ENCODE assay signal across 11 cellular contexts in genomic region chr9:37840560-37841194, GRCh38. TPM values are rescaled to one million over a fixed set of nuclear protein-coding genes. Genes with fewer than 3 reads are reported as not detected.
DNase-seq lines count a peak whose midpoint lies in the region; FAIRE-seq and TF ChIP-seq lines count a peak whose summit lies in the region.
"Had no signal": no experiment of that assay in that cellular context is flagged by ENCODE, and none has a peak within 500 bp of the region (broad histone marks: within the 10 kb centered on the region; RNA-seq: fewer than 3 reads in every experiment).

No MANE protein-coding gene starts in this region.

- 93 to 96% (median 95%) methylated on average over 4 of the region's 4 CpGs for WGBS in small intestine, 3 donors

- H3K9me3 ChIP-seq in small intestine (ENCODE audit: control insufficient read depth, low read depth), result no peaks in the 10 kb centered on the region
- H3K9me3 ChIP-seq: prostate gland, stomach had no signal

- H3K4me3 ChIP-seq in fibroblast of villous mesenchyme (ENCODE audit: low read depth, low read length) (no peak overlapping the region), small intestine (ENCODE audit: low read depth in 1 of 2, low read length in 2 of 2) (no peak overlapping the region)
- H3K4me3 ChIP-seq: prostate gland, stomach had no signal

- H3K27me3 ChIP-seq in small intestine (ENCODE audit: control insufficient read depth in 2 of 2, insufficient read depth in 2 of 2, low read length in 2 of 2), result no peaks in the 10 kb centered on the region
- H3K27me3 ChIP-seq: stomach had no signal

- peak; percentile 2 for DNase-seq in stimulated activated naive CD4-positive, alpha-beta T cell treated with Interleukin-2 at 50 U/mL for 16 hours (lab: John Stamatoyannopoulos, UW)
- DNase-seq in stimulated activated naive CD4-positive, alpha-beta T cell (lab: John Stamatoyannopoulos, UW), result no peak
- peak; percentile 1 for DNase-seq in T1000 (lab: John Stamatoyannopoulos, UW)
- peak; percentile 61 for DNase-seq in fibroblast of villous mesenchyme (ENCODE audit: low read depth)
- peak; percentile 18 for DNase-seq in urothelium cell line (ENCODE audit: low spot score)
- DNase-seq in NCI-H146 treated with DMSO at 0.1 percent for 48 hours (lab: John Stamatoyannopoulos, UW; ENCODE audit: unreplicated experiment), result no peak
- DNase-seq in small intestine, result no peak
- DNase-seq in NCI-H1048 (lab: John Stamatoyannopoulos, UW), result no peak
- DNase-seq: activated CD8-positive, alpha-beta memory T cell treated with anti-CD3 and anti-CD28 coated beads for 24 hours; stomach had no signal

- no peaks in the 10 kb centered on the region for H3K4me1 ChIP-seq in small intestine (ENCODE audit: control insufficient read depth in 2 of 2, insufficient read depth in 1 of 2, low read depth in 1 of 2, low read length in 1 of 2)
- H3K4me1 ChIP-seq: prostate gland, stomach had no signal

- H3K36me3 ChIP-seq in small intestine (ENCODE audit: control insufficient read depth in 2 of 2, insufficient read depth in 2 of 2, low read length in 2 of 2), result no peaks in the 10 kb centered on the region
- H3K36me3 ChIP-seq: prostate gland had no signal

- no peak for TF ChIP-seq CTCF in fibroblast of villous mesenchyme (IDR thresholded peaks at IDR 0.05; ENCODE audit: insufficient read depth, low read depth, low read length)

- H3K27ac ChIP-seq in small intestine (ENCODE audit: low read depth in 1 of 2, low read length in 1 of 2), result no peak overlapping the region
- H3K27ac ChIP-seq: prostate gland, stomach had no signal

- FAIRE-seq in urothelium cell line (lab: Jason Lieb, UNC) (peak; percentile 17), small intestine (lab: Jason Lieb, UNC) (no peak)

RNA-seq across cellular contexts. Expression of gene DCAF10, which starts 40.1 kb away (rescaled TPM):
- total RNA-seq in fibroblast of villous mesenchyme, result 22.2 and 24.2 TPM in 2 replicates
- polyA plus RNA-seq in small intestine, result 1 to 10 TPM; 5.6 to 9.2 (median 5.7) TPM

RNA-seq across cellular contexts. Expression of gene EXOSC3, which starts 55.8 kb away (rescaled TPM):
- total RNA-seq in fibroblast of villous mesenchyme, result 28.3 and 30.2 TPM in 2 replicates
- polyA plus RNA-seq in small intestine, result 10 to 100 TPM; 11.9 to 38.8 (median 17.4) TPM

Comparison
In these comparisons a context has a peak if more than half of its experiments do, and no peak if none do; other contexts are left out.
1. DNase-seq: peak in stimulated activated naive CD4-positive, alpha-beta T cell treated with Interleukin-2 at 50 U/mL for 16 hours (single experiment), T1000 (single experiment), fibroblast of villous mesenchyme (single experiment) and urothelium cell line (single experiment); none in stimulated activated naive CD4-positive, alpha-beta T cell (0 of 6), NCI-H146 treated with DMSO at 0.1 percent for 48 hours (single experiment), small intestine (single experiment) and NCI-H1048 (single experiment).